Comparison of ENCODE assay signal across 1 cellular context in the genomic region with DNA sequence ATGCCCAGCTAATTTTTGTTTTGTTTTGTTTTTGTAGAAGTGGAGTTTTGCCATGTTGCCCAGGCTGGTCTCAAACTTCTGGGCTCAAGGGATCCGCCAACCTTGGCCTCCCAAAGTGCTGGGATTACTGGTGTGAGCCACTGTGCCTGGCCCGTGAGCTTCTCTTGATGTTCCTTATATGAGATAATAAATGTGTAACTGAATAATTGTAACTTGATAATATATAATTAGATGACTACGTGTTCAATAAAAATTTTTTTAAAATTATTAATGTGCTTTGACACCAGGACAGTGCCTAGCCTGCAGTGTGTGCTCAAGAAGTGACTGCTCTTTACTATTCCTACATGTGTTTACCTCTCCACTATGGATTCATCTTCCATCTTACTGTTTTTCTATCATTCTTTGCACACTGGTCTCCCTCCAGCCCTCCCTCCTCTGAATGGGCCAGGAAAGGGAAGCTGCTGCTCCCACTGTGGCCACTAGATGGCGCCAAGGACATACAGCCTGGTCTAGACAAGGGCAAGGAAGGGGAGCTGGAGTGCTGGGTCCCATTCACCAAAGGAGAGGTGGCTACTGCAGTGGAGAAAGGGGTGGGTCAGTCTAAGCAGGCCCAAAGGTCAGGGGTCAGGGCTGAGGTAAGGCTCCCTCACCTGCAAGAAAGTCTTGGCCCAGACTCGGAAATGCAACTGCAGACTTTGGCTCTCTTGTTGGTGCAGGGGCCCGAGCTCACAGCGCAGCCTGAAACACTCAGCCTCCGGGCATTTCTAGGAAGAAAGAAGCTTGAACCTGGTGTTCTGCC.
TF ChIP-seq lines count a peak whose summit lies in the region.

No MANE protein-coding gene starts in this region.

TF ChIP-seq in H1, 55 proteins besides CTCF, POLR2A, EP300 and RAD21 (continued from another document):
- 0 out of 4 replicates have a peak, but pooled peaks of 1 of the 2 experiments have one; percentile 30 for TF ChIP-seq SIN3A (conservative IDR thresholded peaks at IDR 0.05 in 1 of 2, IDR thresholded peaks at IDR 0.05 in 1 of 2; ENCODE audit: low read depth in 1 of 2, low read length in 2 of 2)
- TF ChIP-seq, protein P1, sequence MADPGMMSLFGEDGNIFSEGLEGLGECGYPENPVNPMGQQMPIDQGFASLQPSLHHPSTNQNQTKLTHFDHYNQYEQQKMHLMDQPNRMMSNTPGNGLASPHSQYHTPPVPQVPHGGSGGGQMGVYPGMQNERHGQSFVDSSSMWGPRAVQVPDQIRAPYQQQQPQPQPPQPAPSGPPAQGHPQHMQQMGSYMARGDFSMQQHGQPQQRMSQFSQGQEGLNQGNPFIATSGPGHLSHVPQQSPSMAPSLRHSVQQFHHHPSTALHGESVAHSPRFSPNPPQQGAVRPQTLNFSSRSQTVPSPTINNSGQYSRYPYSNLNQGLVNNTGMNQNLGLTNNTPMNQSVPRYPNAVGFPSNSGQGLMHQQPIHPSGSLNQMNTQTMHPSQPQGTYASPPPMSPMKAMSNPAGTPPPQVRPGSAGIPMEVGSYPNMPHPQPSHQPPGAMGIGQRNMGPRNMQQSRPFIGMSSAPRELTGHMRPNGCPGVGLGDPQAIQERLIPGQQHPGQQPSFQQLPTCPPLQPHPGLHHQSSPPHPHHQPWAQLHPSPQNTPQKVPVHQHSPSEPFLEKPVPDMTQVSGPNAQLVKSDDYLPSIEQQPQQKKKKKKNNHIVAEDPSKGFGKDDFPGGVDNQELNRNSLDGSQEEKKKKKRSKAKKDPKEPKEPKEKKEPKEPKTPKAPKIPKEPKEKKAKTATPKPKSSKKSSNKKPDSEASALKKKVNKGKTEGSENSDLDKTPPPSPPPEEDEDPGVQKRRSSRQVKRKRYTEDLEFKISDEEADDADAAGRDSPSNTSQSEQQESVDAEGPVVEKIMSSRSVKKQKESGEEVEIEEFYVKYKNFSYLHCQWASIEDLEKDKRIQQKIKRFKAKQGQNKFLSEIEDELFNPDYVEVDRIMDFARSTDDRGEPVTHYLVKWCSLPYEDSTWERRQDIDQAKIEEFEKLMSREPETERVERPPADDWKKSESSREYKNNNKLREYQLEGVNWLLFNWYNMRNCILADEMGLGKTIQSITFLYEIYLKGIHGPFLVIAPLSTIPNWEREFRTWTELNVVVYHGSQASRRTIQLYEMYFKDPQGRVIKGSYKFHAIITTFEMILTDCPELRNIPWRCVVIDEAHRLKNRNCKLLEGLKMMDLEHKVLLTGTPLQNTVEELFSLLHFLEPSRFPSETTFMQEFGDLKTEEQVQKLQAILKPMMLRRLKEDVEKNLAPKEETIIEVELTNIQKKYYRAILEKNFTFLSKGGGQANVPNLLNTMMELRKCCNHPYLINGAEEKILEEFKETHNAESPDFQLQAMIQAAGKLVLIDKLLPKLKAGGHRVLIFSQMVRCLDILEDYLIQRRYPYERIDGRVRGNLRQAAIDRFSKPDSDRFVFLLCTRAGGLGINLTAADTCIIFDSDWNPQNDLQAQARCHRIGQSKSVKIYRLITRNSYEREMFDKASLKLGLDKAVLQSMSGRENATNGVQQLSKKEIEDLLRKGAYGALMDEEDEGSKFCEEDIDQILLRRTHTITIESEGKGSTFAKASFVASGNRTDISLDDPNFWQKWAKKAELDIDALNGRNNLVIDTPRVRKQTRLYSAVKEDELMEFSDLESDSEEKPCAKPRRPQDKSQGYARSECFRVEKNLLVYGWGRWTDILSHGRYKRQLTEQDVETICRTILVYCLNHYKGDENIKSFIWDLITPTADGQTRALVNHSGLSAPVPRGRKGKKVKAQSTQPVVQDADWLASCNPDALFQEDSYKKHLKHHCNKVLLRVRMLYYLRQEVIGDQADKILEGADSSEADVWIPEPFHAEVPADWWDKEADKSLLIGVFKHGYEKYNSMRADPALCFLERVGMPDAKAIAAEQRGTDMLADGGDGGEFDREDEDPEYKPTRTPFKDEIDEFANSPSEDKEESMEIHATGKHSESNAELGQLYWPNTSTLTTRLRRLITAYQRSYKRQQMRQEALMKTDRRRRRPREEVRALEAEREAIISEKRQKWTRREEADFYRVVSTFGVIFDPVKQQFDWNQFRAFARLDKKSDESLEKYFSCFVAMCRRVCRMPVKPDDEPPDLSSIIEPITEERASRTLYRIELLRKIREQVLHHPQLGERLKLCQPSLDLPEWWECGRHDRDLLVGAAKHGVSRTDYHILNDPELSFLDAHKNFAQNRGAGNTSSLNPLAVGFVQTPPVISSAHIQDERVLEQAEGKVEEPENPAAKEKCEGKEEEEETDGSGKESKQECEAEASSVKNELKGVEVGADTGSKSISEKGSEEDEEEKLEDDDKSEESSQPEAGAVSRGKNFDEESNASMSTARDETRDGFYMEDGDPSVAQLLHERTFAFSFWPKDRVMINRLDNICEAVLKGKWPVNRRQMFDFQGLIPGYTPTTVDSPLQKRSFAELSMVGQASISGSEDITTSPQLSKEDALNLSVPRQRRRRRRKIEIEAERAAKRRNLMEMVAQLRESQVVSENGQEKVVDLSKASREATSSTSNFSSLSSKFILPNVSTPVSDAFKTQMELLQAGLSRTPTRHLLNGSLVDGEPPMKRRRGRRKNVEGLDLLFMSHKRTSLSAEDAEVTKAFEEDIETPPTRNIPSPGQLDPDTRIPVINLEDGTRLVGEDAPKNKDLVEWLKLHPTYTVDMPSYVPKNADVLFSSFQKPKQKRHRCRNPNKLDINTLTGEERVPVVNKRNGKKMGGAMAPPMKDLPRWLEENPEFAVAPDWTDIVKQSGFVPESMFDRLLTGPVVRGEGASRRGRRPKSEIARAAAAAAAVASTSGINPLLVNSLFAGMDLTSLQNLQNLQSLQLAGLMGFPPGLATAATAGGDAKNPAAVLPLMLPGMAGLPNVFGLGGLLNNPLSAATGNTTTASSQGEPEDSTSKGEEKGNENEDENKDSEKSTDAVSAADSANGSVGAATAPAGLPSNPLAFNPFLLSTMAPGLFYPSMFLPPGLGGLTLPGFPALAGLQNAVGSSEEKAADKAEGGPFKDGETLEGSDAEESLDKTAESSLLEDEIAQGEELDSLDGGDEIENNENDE (IDR thresholded peaks at IDR 0.05; ENCODE audit: insufficient replicate concordance, low read length), result no peak
- no peak for TF ChIP-seq ZNF274 (IDR thresholded peaks at IDR 0.05; ENCODE audit: borderline replicate concordance, extremely low read depth, low read length)
TF ChIP-seq in H1: peak in this region for 4.
